Comparison of ENCODE assay signal across 8 cellular contexts in genomic region chr15:71780349-71780976, GRCh38. TPM values are rescaled to one million over a fixed set of nuclear protein-coding genes. Genes with fewer than 3 reads are reported as not detected.
DNase-seq lines count a peak whose midpoint lies in the region; ATAC-seq and TF ChIP-seq lines count a peak whose summit lies in the region.

No MANE protein-coding gene starts in this region.

- 16% methylated on average over 10 of the region's 10 CpGs for WGBS in prostate gland

- H3K36me3 Mint-ChIP-seq in CD8-positive, alpha-beta memory T cell, result no peaks in the 10 kb centered on the region

- peaks cover 12 to 34% of the 10 kb centered on the region in 2 donors for H3K27me3 Mint-ChIP-seq in CD8-positive, alpha-beta memory T cell

- intact Hi-C loops in prostate gland (cut with DNase I), result no loop called here

- H3K36me3 ChIP-seq in CD8-positive, alpha-beta memory T cell (ENCODE audit: insufficient read depth, low read length), result no peaks in the 10 kb centered on the region
- no peaks in the 10 kb centered on the region for H3K36me3 ChIP-seq in prostate gland

- no peak overlapping the region for H3K4me3 ChIP-seq in CD8-positive, alpha-beta memory T cell (ENCODE audit: low read length)
- H3K4me3 ChIP-seq in prostate gland, result no peak overlapping the region

- no peaks in the 10 kb centered on the region for H3K9me3 Mint-ChIP-seq in CD8-positive, alpha-beta memory T cell

- H3K9me3 ChIP-seq in CD8-positive, alpha-beta memory T cell (ENCODE audit: low read length), result no peaks in the 10 kb centered on the region
- H3K9me3 ChIP-seq in prostate gland, result no peaks in the 10 kb centered on the region

- no peak for TF ChIP-seq POLR2A in prostate gland (IDR thresholded peaks at IDR 0.05)

- TF ChIP-seq CTCF in foreskin keratinocyte (conservative IDR thresholded peaks at IDR 0.05) (peak; percentile 67), prostate gland (IDR thresholded peaks at IDR 0.05) (peak; percentile 36 to 56 (median 51))

- CTCF ChIA-PET in CD8-positive, alpha-beta memory T cell (lab: Charles Lee), result interaction anchor here (0.8 to 5.0 kb wide), 7 partner anchors 8 to 386 kb away, joined by 3 to 28 read pairs (median 5); no protein-coding TSS in a partner anchor

- no peaks in the 10 kb centered on the region for H3K4me1 ChIP-seq in CD8-positive, alpha-beta memory T cell (ENCODE audit: insufficient read depth, low read length)
- H3K4me1 ChIP-seq in foreskin keratinocyte (no peaks in the 10 kb centered on the region), prostate gland (replicated peaks) (no peaks in the 10 kb centered on the region)

- H3K27ac Mint-ChIP-seq in CD8-positive, alpha-beta memory T cell, result no peak overlapping the region

- peak in 4 of 5 donors; percentile 14 to 33 (median 16) for DNase-seq in CD8-positive, alpha-beta memory T cell
- DNase-seq in NCI-H82 (lab: John Stamatoyannopoulos, UW) (peak; percentile 66), activated T-cell treated with anti-CD3 and anti-CD28 coated beads for 4 hours (peak; percentile 8), foreskin keratinocyte (no peak), prostate gland (ENCODE audit: low spot score) (no peak)

- no peak overlapping the region for H3K4me3 Mint-ChIP-seq in CD8-positive, alpha-beta memory T cell

- peaks cover 5 to 13% (median 7%) of the 10 kb centered on the region in 3 donors for H3K4me1 Mint-ChIP-seq in CD8-positive, alpha-beta memory T cell

- POLR2A ChIA-PET in CD8-positive, alpha-beta memory T cell (lab: Charles Lee), result no interaction called here

- H3K27ac ChIP-seq in CD8-positive, alpha-beta memory T cell (ENCODE audit: low read depth, low read length), result no peak overlapping the region
- H3K27ac ChIP-seq in foreskin keratinocyte (no peak overlapping the region), prostate gland (peak overlapping the region; percentile 16 to 28)

- H3K27me3 ChIP-seq in CD8-positive, alpha-beta memory T cell (ENCODE audit: insufficient read depth, low read length, poor library complexity, severe bottlenecking), result no peaks in the 10 kb centered on the region
- no peaks in the 10 kb centered on the region for H3K27me3 ChIP-seq in foreskin keratinocyte
- H3K27me3 ChIP-seq in prostate gland (replicated peaks; ENCODE audit: insufficient read depth), result no peaks in the 10 kb centered on the region

- ATAC-seq in GM21360 (IDR thresholded peaks at IDR 0.05; ENCODE audit: unreplicated experiment) (peak; percentile 50), foreskin keratinocyte (no peak), GM18870 (IDR thresholded peaks at IDR 0.05; ENCODE audit: unreplicated experiment) (no peak), GM18867 (IDR thresholded peaks at IDR 0.05; ENCODE audit: unreplicated experiment) (no peak)

RNA-seq across cellular contexts. Expression of gene NR2E3, which starts 29.9 kb away (rescaled TPM):
- not detected for total RNA-seq in CD8-positive, alpha-beta memory T cell
- not detected for polyA plus RNA-seq in CD8-positive, alpha-beta memory T cell
- total RNA-seq in foreskin keratinocyte, result 0.28 and 0.65 TPM in 2 replicates
- polyA plus RNA-seq in foreskin keratinocyte, result 0.08 and 0.12 TPM in 2 replicates
- total RNA-seq in prostate gland, result 1 to 10 TPM in 1 of 2 donors, under 1 TPM in 1; 0.51 to 2.1 TPM

Comparison
In these comparisons a context has a peak if more than half of its experiments do, and no peak if none do; other contexts are left out.
1. DNase-seq: peak in CD8-positive, alpha-beta memory T cell (4 of 5), NCI-H82 (single experiment) and activated T-cell treated with anti-CD3 and anti-CD28 coated beads for 4 hours (single experiment); none in foreskin keratinocyte (0 of 2) and prostate gland (single experiment).
2. H3K27ac ChIP-seq: peak in prostate gland (2 of 2); none in CD8-positive, alpha-beta memory T cell (single experiment) and foreskin keratinocyte (single experiment).